26 cellular contexts compared by ENCODE assay signal in genomic region chr19:5243878-5244277, GRCh38.
DNase-seq lines count a peak whose midpoint lies in the region; ATAC-seq, FAIRE-seq and TF ChIP-seq lines count a peak whose summit lies in the region.
"Had no signal": no experiment of that assay in that cellular context is flagged by ENCODE, and none has a peak within 500 bp of the region (broad histone marks: within the 10 kb centered on the region; RNA-seq: fewer than 3 reads in every experiment).

No MANE protein-coding gene starts in this region.

- POLR2A ChIA-PET in HepG2 (lab: Yijun Ruan, JAX), result no interaction called here
- POLR2A ChIA-PET in activated CD8-positive, alpha-beta T cell treated with anti-CD3 and anti-CD28 coated beads, Interleukin-2, amount 10 ng/mL, durations not matched to agents 7 days and 5 days (lab: Charles Lee), result no interaction called here

- H3K9ac ChIP-seq in HepG2 (ENCODE audit: insufficient read depth, low read depth, low read length), result no peak overlapping the region
- H3K9ac ChIP-seq: BLaER1 treated with 17β-estradiol and CSF1 and Interleukin-3, amounts not matched to agents 10 nM and 100 nM; GM23248 had no signal

- TF ChIP-seq EP300 in HepG2 (IDR thresholded peaks at IDR 0.05; ENCODE audit: low read depth in 2 of 2, low read length in 2 of 2) (no peak), HepG2 (CRISPR knock-in tag; IDR thresholded peaks at IDR 0.05; ENCODE audit: borderline replicate concordance) (no peak), upper lobe of left lung (IDR thresholded peaks at IDR 0.05) (no peak)

- TF ChIP-seq CTCF in HepG2 (CRISPR knock-in tag; IDR thresholded peaks at IDR 0.05), result no peak
- TF ChIP-seq CTCF in right lobe of liver (IDR thresholded peaks at IDR 0.05), result no peak
- TF ChIP-seq CTCF in upper lobe of left lung (IDR thresholded peaks at IDR 0.05), result no peak
- no peak for TF ChIP-seq CTCF in upper lobe of right lung (IDR thresholded peaks at IDR 0.05)

- no peaks in the 10 kb centered on the region for H3K4me1 ChIP-seq in HepG2 (ENCODE audit: insufficient read depth, low read length)
- H3K4me1 ChIP-seq in right lobe of liver, result no peaks in the 10 kb centered on the region
- H3K4me1 ChIP-seq in upper lobe of left lung, result no peaks in the 10 kb centered on the region
- no peaks in the 10 kb centered on the region for H3K4me1 ChIP-seq in upper lobe of right lung
- H3K4me1 ChIP-seq: A549, BE2C had no signal

- no peak for TF ChIP-seq POLR2A in HepG2 (IDR thresholded peaks at IDR 0.05; ENCODE audit: insufficient read depth in 1 of 2, low read depth in 2 of 2, low read length in 2 of 2)
- no peak for TF ChIP-seq POLR2A in right lobe of liver (IDR thresholded peaks at IDR 0.05)
- no peak for TF ChIP-seq POLR2A in upper lobe of left lung (IDR thresholded peaks at IDR 0.05)

- WGBS in HepG2 (ENCODE audit: low lambda C conversion rate), result 98% methylated on average over 7 of the region's 40 CpGs
- 85% methylated on average over 4 of the region's 40 CpGs for WGBS in right lobe of liver (ENCODE audit: insufficient coverage, low coverage, low lambda C conversion rate, missing lambda C conversion rate)
- 97 to 99% methylated on average over 19 to 26 of the region's 40 CpGs for WGBS in upper lobe of left lung, 2 donors

- H3K9me3 ChIP-seq in HepG2 (ENCODE audit: low read length), result no peaks in the 10 kb centered on the region
- H3K9me3 ChIP-seq in right lobe of liver, result no peaks in the 10 kb centered on the region
- no peaks in the 10 kb centered on the region for H3K9me3 ChIP-seq in upper lobe of left lung
- no peaks in the 10 kb centered on the region for H3K9me3 ChIP-seq in upper lobe of right lung
- H3K9me3 ChIP-seq: A549; BE2C; BLaER1 treated with 17β-estradiol and CSF1 and Interleukin-3, amounts not matched to agents 10 nM and 100 nM had no signal

- H4K20me1 ChIP-seq in HepG2 (ENCODE audit: insufficient read depth, low read length), result no peaks in the 10 kb centered on the region
- H4K20me1 ChIP-seq: BLaER1 treated with 17β-estradiol and CSF1 and Interleukin-3, amounts not matched to agents 10 nM and 100 nM had no signal

- H3K4me3 ChIP-seq in HepG2 (replicated peaks in 1 of 3; ENCODE audit: insufficient read depth in 1 of 3, low read depth in 2 of 3, low read length in 3 of 3), result no peak overlapping the region
- no peak overlapping the region for H3K4me3 ChIP-seq in right lobe of liver
- H3K4me3 ChIP-seq in upper lobe of left lung, result no peak overlapping the region
- H3K4me3 ChIP-seq in upper lobe of right lung, result no peak overlapping the region
- H3K4me3 ChIP-seq: A549; BLaER1 treated with 17β-estradiol and CSF1 and Interleukin-3, amounts not matched to agents 10 nM and 100 nM; GM12878; GM23248 had no signal

- H3K27me3 Mint-ChIP-seq in activated CD8-positive, alpha-beta T cell treated with anti-CD3 and anti-CD28 coated beads, Interleukin-2, amount 10 ng/mL, durations not matched to agents 7 days and 5 days (ENCODE audit: low read depth), result no peaks in the 10 kb centered on the region

- no peak overlapping the region for H3K4me2 ChIP-seq in HepG2 (ENCODE audit: low read depth, low read length)
- H3K4me2 ChIP-seq: A549; BLaER1 treated with 17β-estradiol and CSF1 and Interleukin-3, amounts not matched to agents 10 nM and 100 nM had no signal

- intact Hi-C loops in HepG2 (cut with micrococcal nuclease; ENCODE audit: unreplicated experiment) (no loop called here), right lobe of liver (cut with DNase I) (no loop called here), upper lobe of right lung (cut with DNase I) (no loop called here)

- H3K27ac ChIP-seq in HepG2 (ENCODE audit: extremely low read length, insufficient read depth, low read length) (no peak overlapping the region), right lobe of liver (no peak overlapping the region), upper lobe of left lung (no peak overlapping the region), upper lobe of right lung (no peak overlapping the region)
- H3K27ac ChIP-seq: A549; BLaER1 treated with 17β-estradiol and CSF1 and Interleukin-3, amounts not matched to agents 10 nM and 100 nM; GM23248 had no signal

- H3K27ac Mint-ChIP-seq in activated CD8-positive, alpha-beta T cell treated with anti-CD3 and anti-CD28 coated beads, Interleukin-2, amount 10 ng/mL, durations not matched to agents 7 days and 5 days, result no peak overlapping the region
- H3K27ac Mint-ChIP-seq: CD14-positive monocyte; CD4-positive, alpha-beta T cell; CD8-positive, alpha-beta memory T cell had no signal

- H3K36me3 Mint-ChIP-seq in activated CD8-positive, alpha-beta T cell treated with anti-CD3 and anti-CD28 coated beads, Interleukin-2, amount 10 ng/mL, durations not matched to agents 7 days and 5 days (ENCODE audit: low read depth), result no peaks in the 10 kb centered on the region
- H3K36me3 Mint-ChIP-seq: CD14-positive monocyte; CD8-positive, alpha-beta memory T cell had no signal

- no peak overlapping the region for H3K4me3 Mint-ChIP-seq in activated CD8-positive, alpha-beta T cell treated with anti-CD3 and anti-CD28 coated beads, Interleukin-2, amount 10 ng/mL, durations not matched to agents 7 days and 5 days
- H3K4me3 Mint-ChIP-seq: CD14-positive monocyte; CD4-positive, alpha-beta T cell; CD8-positive, alpha-beta memory T cell; H9 had no signal

- no peaks in the 10 kb centered on the region for H3K4me1 Mint-ChIP-seq in activated CD8-positive, alpha-beta T cell treated with anti-CD3 and anti-CD28 coated beads, Interleukin-2, amount 10 ng/mL, durations not matched to agents 7 days and 5 days (ENCODE audit: low read depth)
- H3K4me1 Mint-ChIP-seq: CD14-positive monocyte; CD8-positive, alpha-beta memory T cell had no signal

- BruUV-seq in HepG2 (replicated peaks; lab: Mats Ljungman, UMichigan), result no TSS peak

- no peak for FAIRE-seq in HepG2 (lab: Jason Lieb, UNC)
- FAIRE-seq: A549, D721Med, GM12878, GM19239, H1 had no signal

- no peaks in the 10 kb centered on the region for H3K9me3 Mint-ChIP-seq in activated CD8-positive, alpha-beta T cell treated with anti-CD3 and anti-CD28 coated beads, Interleukin-2, amount 10 ng/mL, durations not matched to agents 7 days and 5 days (ENCODE audit: insufficient read depth)
- H3K9me3 Mint-ChIP-seq: CD4-positive, alpha-beta T cell; CD8-positive, alpha-beta memory T cell; H9 had no signal

- CTCF ChIA-PET in HepG2 (lab: Yijun Ruan, JAX; ENCODE audit: low intra/inter-chr PET ratio, low total read pairs), result no interaction called here
- CTCF ChIA-PET in activated CD8-positive, alpha-beta T cell treated with anti-CD3 and anti-CD28 coated beads, Interleukin-2, amount 10 ng/mL, durations not matched to agents 7 days and 5 days (lab: Charles Lee), result no interaction called here

- TF ChIP-seq RAD21 in HepG2 (CRISPR knock-in tag; IDR thresholded peaks at IDR 0.05), result no peak

- in situ Hi-C loops in HepG2 (cut with HindIII; ENCODE audit: extremely low pct_ligation_motif_present, low pct_unique_long_range_greater_than_20kb), result no loop called here

- ATAC-seq in HepG2 (no peak), right lobe of liver (no peak), esophagus mucosa (peak; percentile 11), upper lobe of left lung (ENCODE audit: low FRiP score in 2 of 2) (peak; percentile 17 to 38), upper lobe of right lung (no peak)
- ATAC-seq in activated CD8-positive, alpha-beta T cell treated with anti-CD3 and anti-CD28 coated beads, Interleukin-2, amount 10 ng/mL, durations not matched to agents 7 days and 5 days, result no peak
- ATAC-seq: A549, GM12878, HCT116 had no signal

- DNase-seq in HepG2 (ENCODE audit: low spot score), result no peak
- no peak for DNase-seq in right lobe of liver
- peak in 1 of 2 donors; percentile 82 for DNase-seq in upper lobe of left lung
- no peak for DNase-seq in upper lobe of right lung
- no peak for DNase-seq in activated CD8-positive, alpha-beta T cell treated with anti-CD3 and anti-CD28 coated beads, Interleukin-2, amount 10 ng/mL, durations not matched to agents 7 days and 5 days
- DNase-seq: 8988T; ACHN; AML-193; BE2C; CD4-positive, alpha-beta T cell; CD8-positive, alpha-beta memory T cell; DMS 273 treated with DMSO at 0.1 percent for 48 hours; DMS79; EL; GDM1; GM23248; H9 had no signal

- H3K27me3 ChIP-seq in HepG2 (ENCODE audit: control insufficient read depth in 1 of 2, insufficient read depth in 2 of 2, low read length in 2 of 2) (no peaks in the 10 kb centered on the region), right lobe of liver (no peaks in the 10 kb centered on the region), upper lobe of left lung (no peaks in the 10 kb centered on the region), upper lobe of right lung (no peaks in the 10 kb centered on the region)
- H3K27me3 ChIP-seq: BE2C; BLaER1 treated with 17β-estradiol and CSF1 and Interleukin-3, amounts not matched to agents 10 nM and 100 nM had no signal

- H3K79me2 ChIP-seq in HepG2 (ENCODE audit: insufficient read depth, low read length), result no peaks in the 10 kb centered on the region

- H2AFZ ChIP-seq in HepG2 (ENCODE audit: low read length), result no peak overlapping the region
- H2AFZ ChIP-seq: GM23248 had no signal

- H3K36me3 ChIP-seq in HepG2 (replicated peaks in 1 of 2; ENCODE audit: control insufficient read depth in 1 of 2, insufficient read depth in 2 of 2, low read length in 2 of 2) (peaks cover 4 to 7% of the 10 kb centered on the region in 2 experiments; a peak in 2 of 5 replicates), right lobe of liver (no peaks in the 10 kb centered on the region), upper lobe of left lung (peaks cover 0 to 19% (median 4%) of the 10 kb centered on the region in 4 donors), upper lobe of right lung (no peaks in the 10 kb centered on the region)

TF ChIP-seq in HepG2, 621 proteins besides CTCF, POLR2A, EP300 and RAD21:
- no peak for TF ChIP-seq BCL6 (CRISPR knock-in tag; IDR thresholded peaks at IDR 0.05)
- TF ChIP-seq AGO2 (optimal IDR thresholded peaks at IDR 0.05; ENCODE audit: low read depth, low read length), result peak; percentile 33

Comparison
In these comparisons a context has a peak if more than half of its experiments do, and no peak if none do; other contexts are left out.
1. ATAC-seq: peak in esophagus mucosa (single experiment) and upper lobe of left lung (2 of 2); none in HepG2 (single experiment), right lobe of liver (0 of 4), upper lobe of right lung (single experiment) and activated CD8-positive, alpha-beta T cell treated with anti-CD3 and anti-CD28 coated beads, Interleukin-2, amount 10 ng/mL, durations not matched to agents 7 days and 5 days (single experiment).